Comparison of ENCODE assay signal across 8 cellular contexts in the genomic region with DNA sequence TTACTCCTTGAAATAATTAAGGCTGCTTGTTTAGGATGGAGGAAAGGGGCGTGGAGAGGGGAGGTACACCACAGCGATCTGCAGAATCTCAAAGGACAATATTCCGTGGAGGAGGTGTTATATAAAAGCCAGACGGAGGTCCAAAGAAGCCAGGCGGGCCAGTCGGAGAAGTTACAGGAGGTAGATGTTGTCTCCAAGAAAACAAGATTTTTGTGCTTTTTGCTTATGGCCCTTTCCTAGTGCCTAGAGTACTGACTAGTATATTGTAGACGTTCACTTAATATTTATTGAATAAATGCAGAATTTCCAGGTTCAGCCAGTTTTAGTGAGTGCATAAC. TPM values are rescaled to one million over a fixed set of nuclear protein-coding genes. Genes with fewer than 3 reads are reported as not detected.
DNase-seq lines count a peak whose midpoint lies in the region; ATAC-seq and TF ChIP-seq lines count a peak whose summit lies in the region.

No MANE protein-coding gene starts in this region.

- TF ChIP-seq POLR2A in sigmoid colon (IDR thresholded peaks at IDR 0.05): no peak

- intact Hi-C loops in sigmoid colon (cut with DNase I): loop anchor here (2.0 to 10.0 kb wide), 2 partner anchors 41 to 117 kb away; no protein-coding TSS in a partner anchor

- H3K4me1 ChIP-seq in HAP-1: peaks cover 12% of the 10 kb centered on the region
- H3K4me1 ChIP-seq in sigmoid colon: peaks cover 0 to 23% (median 3%) of the 10 kb centered on the region in 4 donors

- 5 to 26% methylated on average over 7 of the region's 7 CpGs for WGBS in sigmoid colon, 2 donors

- TF ChIP-seq EP300 in sigmoid colon (IDR thresholded peaks at IDR 0.05): no peak

- H3K9me3 ChIP-seq in HAP-1: no peaks in the 10 kb centered on the region
- peaks cover 4% of the 10 kb centered on the region for H3K9me3 ChIP-seq in WERI-Rb-1 (ENCODE audit: severe bottlenecking)
- H3K9me3 ChIP-seq in sigmoid colon: no peaks in the 10 kb centered on the region

- 0 out of 2 replicates have a peak, but pooled peaks cover 2% of the 10 kb centered on the region for H3K27me3 ChIP-seq in HAP-1 (ENCODE audit: low read depth)
- H3K27me3 ChIP-seq in WERI-Rb-1 (ENCODE audit: insufficient read depth, low read depth, severe bottlenecking): peaks cover 3% of the 10 kb centered on the region
- no peaks in the 10 kb centered on the region for H3K27me3 ChIP-seq in sigmoid colon

- TF ChIP-seq CTCF in WERI-Rb-1 (IDR thresholded peaks at IDR 0.05; ENCODE audit: low read depth, low read length): no peak
- no peak for TF ChIP-seq CTCF in sigmoid colon (IDR thresholded peaks at IDR 0.05)

- H3K4me3 ChIP-seq in HAP-1 (peak overlapping the region; percentile 93), WERI-Rb-1 (ENCODE audit: low read depth, low read length) (peak overlapping the region; percentile 92), sigmoid colon (peak overlapping the region; percentile 84 to 95 (median 92))

- DNase-seq in HAP-1 (ENCODE audit: low spot score in 2 of 2) (peak in 1 of 2 experiments; percentile 30), WERI-Rb-1 (no peak), foreskin melanocyte (peak; percentile 20), sigmoid colon (no peak), Ammon's horn (ENCODE audit: low spot score) (no peak), GM19240 (ENCODE audit: insufficient read length, low spot score) (no peak), T-helper 9 cell (no peak)

- H3K27ac ChIP-seq in WERI-Rb-1 (no peak overlapping the region), sigmoid colon (peak overlapping the region in 3 of 4 donors; percentile 47 to 77 (median 70))

- no peak for ATAC-seq in HG02870 (IDR thresholded peaks at IDR 0.05; ENCODE audit: unreplicated experiment)

- H3K36me3 ChIP-seq in HAP-1 (replicated peaks) (peaks cover 6% of the 10 kb centered on the region), WERI-Rb-1 (peaks cover 14% of the 10 kb centered on the region), sigmoid colon (no peaks in the 10 kb centered on the region)

- in situ Hi-C loops in HAP-1 (cut with MboI; ENCODE audit: low sequenced_read_pairs): no loop called here

RNA-seq across cellular contexts. Expression of gene ZDHHC13, which starts 0.8 kb away (rescaled TPM):
- total RNA-seq in sigmoid colon: 1 to 10 TPM; 7.2 to 8.7 (median 7.9) TPM
- 10 to 100 TPM in 1 of 3 donors, 1 to 10 TPM in 2; 6.6 to 18.4 (median 6.9) TPM for polyA plus RNA-seq in sigmoid colon

RNA-seq across cellular contexts. Expression of gene MRGPRX2, which starts 57.2 kb away (rescaled TPM):
- total RNA-seq in sigmoid colon: not detected
- polyA plus RNA-seq in sigmoid colon: not detected
